11 cellular contexts compared by ENCODE assay signal in the genomic region with DNA sequence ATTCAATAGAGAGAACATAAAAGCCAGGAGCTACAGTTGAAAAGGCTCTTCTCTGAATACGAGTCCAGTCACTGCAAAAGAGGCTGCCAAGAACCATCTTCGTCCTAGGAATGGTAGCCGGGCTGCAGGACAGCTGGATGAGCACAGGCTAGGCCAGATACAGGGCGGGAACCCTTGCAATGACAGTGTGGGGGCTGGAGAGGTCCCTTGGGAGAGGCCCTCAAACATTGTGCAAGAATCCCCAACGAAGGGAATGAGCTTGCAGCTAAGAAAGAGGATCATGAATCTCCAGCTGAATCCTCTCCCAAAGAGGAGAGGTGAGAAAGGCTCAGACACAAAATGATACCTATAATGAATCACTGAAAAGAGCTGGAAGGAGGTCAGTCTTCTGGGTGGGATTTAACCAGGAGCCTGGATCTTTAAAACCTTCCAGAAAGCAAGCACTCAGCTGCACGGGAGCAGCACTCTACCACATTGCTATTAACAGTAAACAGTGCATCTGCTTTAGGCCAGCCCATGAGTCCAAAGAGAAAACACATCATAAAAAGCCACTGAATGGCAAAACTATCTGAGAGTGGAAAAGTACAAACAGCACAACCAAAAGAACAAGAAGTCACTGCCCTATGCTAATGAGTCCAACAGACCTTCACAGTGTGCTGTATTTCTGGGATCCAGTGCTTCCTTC.
A peak's percentile ranks its signal among the peaks of the same experiment; 100 is the strongest.
DNase-seq lines count a peak whose midpoint lies in the region; ATAC-seq and TF ChIP-seq lines count a peak whose summit lies in the region.
"Had no signal": no experiment of that assay in that cellular context is flagged by ENCODE, and none has a peak within 500 bp of the region (broad histone marks: within the 10 kb centered on the region; RNA-seq: fewer than 3 reads in every experiment).

No MANE protein-coding gene starts in this region.

- peak overlapping the region; percentile 1 to 49 for H3K27ac ChIP-seq in breast epithelium
- peak overlapping the region; percentile 65 to 92 for H3K27ac ChIP-seq in uterus

- BruUV-seq in MCF 10A (replicated peaks; lab: Mats Ljungman, UMichigan): no TSS peak

- CTCF ChIA-PET in MCF 10A (lab: Yijun Ruan, JAX): interaction anchor here (0.6 to 4.1 kb wide), 3 partner anchors 27 to 179 kb away, joined by 3 to 20 read pairs (median 3); no protein-coding TSS in a partner anchor

- H3K9me3 Mint-ChIP-seq in MCF 10A (ENCODE audit: unreplicated experiment): no peaks in the 10 kb centered on the region
- no peaks in the 10 kb centered on the region for H3K9me3 Mint-ChIP-seq in neural crest cell
- H3K9me3 Mint-ChIP-seq in activated naive CD8-positive, alpha-beta T cell treated with anti-CD3 and anti-CD28 coated beads for 36 hours: peaks cover 3% of the 10 kb centered on the region

- H3K27ac Mint-ChIP-seq in MCF 10A (ENCODE audit: low read depth, unreplicated experiment): no peak overlapping the region
- H3K27ac Mint-ChIP-seq in neural crest cell (ENCODE audit: unreplicated experiment): peak overlapping the region; percentile 78
- H3K27ac Mint-ChIP-seq in activated naive CD8-positive, alpha-beta T cell treated with anti-CD3 and anti-CD28 coated beads for 36 hours: no peak overlapping the region
- H3K27ac Mint-ChIP-seq: activated CD8-positive, alpha-beta memory T cell treated with anti-CD3 and anti-CD28 coated beads, Interleukin-2, amount 10 ng/mL, durations not matched to agents 7 days and 5 days had no signal

- H3K36me3 ChIP-seq in breast epithelium (no peaks in the 10 kb centered on the region), uterus (no peaks in the 10 kb centered on the region)

- TF ChIP-seq CTCF in breast epithelium (IDR thresholded peaks at IDR 0.05) (no peak), MCF 10A (IDR thresholded peaks at IDR 0.05; ENCODE audit: unreplicated experiment) (no peak), foreskin fibroblast (IDR thresholded peaks at IDR 0.05; ENCODE audit: low read depth, low read length) (no peak), neural crest cell (conservative IDR thresholded peaks at IDR 0.05) (no peak), uterus (IDR thresholded peaks at IDR 0.05) (no peak)

- no peaks in the 10 kb centered on the region for H3K9me3 ChIP-seq in breast epithelium
- H3K9me3 ChIP-seq in uterus: no peaks in the 10 kb centered on the region

- H3K27me3 Mint-ChIP-seq in MCF 10A (ENCODE audit: insufficient read depth, unreplicated experiment) (no peaks in the 10 kb centered on the region), neural crest cell (ENCODE audit: low read depth) (no peaks in the 10 kb centered on the region)
- peaks cover 4% of the 10 kb centered on the region for H3K27me3 Mint-ChIP-seq in activated naive CD8-positive, alpha-beta T cell treated with anti-CD3 and anti-CD28 coated beads for 36 hours

- H3K4me3 Mint-ChIP-seq in MCF 10A (ENCODE audit: unreplicated experiment) (no peak overlapping the region), neural crest cell (no peak overlapping the region)
- no peak overlapping the region for H3K4me3 Mint-ChIP-seq in activated naive CD8-positive, alpha-beta T cell treated with anti-CD3 and anti-CD28 coated beads for 36 hours
- H3K4me3 Mint-ChIP-seq: activated CD8-positive, alpha-beta memory T cell treated with anti-CD3 and anti-CD28 coated beads, Interleukin-2, amount 10 ng/mL, durations not matched to agents 7 days and 5 days had no signal

- intact Hi-C loops in breast epithelium (cut with DNase I; ENCODE audit: low total_unique reads): loop anchor here (10.0 kb wide), 1 partner anchor 159 kb away; no protein-coding TSS in a partner anchor
- intact Hi-C loops in MCF 10A (cut with micrococcal nuclease): loop anchor here (5.0 kb wide), 1 partner anchor 43 kb away; no protein-coding TSS in a partner anchor
- intact Hi-C loops in uterus (cut with DNase I; ENCODE audit: low total_unique reads): no loop called here

- ATAC-seq in GM18861 (IDR thresholded peaks at IDR 0.05; ENCODE audit: unreplicated experiment): no peak
- ATAC-seq: activated CD8-positive, alpha-beta memory T cell treated with anti-CD3 and anti-CD28 coated beads, Interleukin-2, amount 10 ng/mL, durations not matched to agents 7 days and 5 days had no signal

- DNase-seq in breast epithelium (ENCODE audit: low spot score in 2 of 2) (no peak), MCF 10A (ENCODE audit: unreplicated experiment) (no peak), foreskin fibroblast (peak; percentile 60 to 83), neural crest cell (ENCODE audit: low read depth, low spot score) (no peak), uterus (peak; percentile 81 to 85)
- DNase-seq in activated naive CD8-positive, alpha-beta T cell treated with anti-CD3 and anti-CD28 coated beads for 36 hours: no peak
- DNase-seq in activated CD4-positive, CD25-positive, alpha-beta regulatory T cell (lab: John Stamatoyannopoulos, UW): no peak
- DNase-seq: activated CD8-positive, alpha-beta memory T cell treated with anti-CD3 and anti-CD28 coated beads, Interleukin-2, amount 10 ng/mL, durations not matched to agents 7 days and 5 days; NCI-H2107; T-helper 9 cell had no signal

- H3K27me3 ChIP-seq in breast epithelium: no peaks in the 10 kb centered on the region
- no peaks in the 10 kb centered on the region for H3K27me3 ChIP-seq in uterus

- POLR2A ChIA-PET in MCF 10A (lab: Yijun Ruan, JAX): interaction anchor here (0.7 to 1.6 kb wide), 2 partner anchors 10 to 1412 kb away, joined by 3 to 4 read pairs; no protein-coding TSS in a partner anchor

- H3K4me3 ChIP-seq in breast epithelium (no peak overlapping the region), foreskin fibroblast (ENCODE audit: low read depth in 1 of 2, low read length in 2 of 2) (no peak overlapping the region), uterus (no peak overlapping the region)

- H3K4me1 ChIP-seq in breast epithelium: no peaks in the 10 kb centered on the region
- H3K4me1 ChIP-seq in uterus: peaks cover 0 to 4% of the 10 kb centered on the region in 2 donors

- TF ChIP-seq POLR2A in breast epithelium (IDR thresholded peaks at IDR 0.05) (no peak), uterus (IDR thresholded peaks at IDR 0.05) (no peak)

- peaks cover 41% of the 10 kb centered on the region for H3K4me1 Mint-ChIP-seq in MCF 10A (ENCODE audit: insufficient read depth, unreplicated experiment)
- peaks cover 7% of the 10 kb centered on the region for H3K4me1 Mint-ChIP-seq in neural crest cell
- peaks cover 15% of the 10 kb centered on the region for H3K4me1 Mint-ChIP-seq in activated naive CD8-positive, alpha-beta T cell treated with anti-CD3 and anti-CD28 coated beads for 36 hours

- H3K36me3 Mint-ChIP-seq in MCF 10A (ENCODE audit: insufficient read depth, unreplicated experiment): peaks cover 33% of the 10 kb centered on the region
- H3K36me3 Mint-ChIP-seq in neural crest cell (ENCODE audit: low read depth): peaks cover 42% of the 10 kb centered on the region
- no peaks in the 10 kb centered on the region for H3K36me3 Mint-ChIP-seq in activated naive CD8-positive, alpha-beta T cell treated with anti-CD3 and anti-CD28 coated beads for 36 hours
- H3K36me3 Mint-ChIP-seq: activated CD8-positive, alpha-beta memory T cell treated with anti-CD3 and anti-CD28 coated beads, Interleukin-2, amount 10 ng/mL, durations not matched to agents 7 days and 5 days had no signal

Comparison
In these comparisons a context has a peak if more than half of its experiments do, and no peak if none do; other contexts are left out.
1. DNase-seq: peak in foreskin fibroblast (2 of 2) and uterus (2 of 2); none in breast epithelium (0 of 2), MCF 10A (single experiment), neural crest cell (single experiment), activated naive CD8-positive, alpha-beta T cell treated with anti-CD3 and anti-CD28 coated beads for 36 hours (single experiment) and activated CD4-positive, CD25-positive, alpha-beta regulatory T cell (0 of 4).